7 cellular contexts compared by ENCODE assay signal in the genomic region with DNA sequence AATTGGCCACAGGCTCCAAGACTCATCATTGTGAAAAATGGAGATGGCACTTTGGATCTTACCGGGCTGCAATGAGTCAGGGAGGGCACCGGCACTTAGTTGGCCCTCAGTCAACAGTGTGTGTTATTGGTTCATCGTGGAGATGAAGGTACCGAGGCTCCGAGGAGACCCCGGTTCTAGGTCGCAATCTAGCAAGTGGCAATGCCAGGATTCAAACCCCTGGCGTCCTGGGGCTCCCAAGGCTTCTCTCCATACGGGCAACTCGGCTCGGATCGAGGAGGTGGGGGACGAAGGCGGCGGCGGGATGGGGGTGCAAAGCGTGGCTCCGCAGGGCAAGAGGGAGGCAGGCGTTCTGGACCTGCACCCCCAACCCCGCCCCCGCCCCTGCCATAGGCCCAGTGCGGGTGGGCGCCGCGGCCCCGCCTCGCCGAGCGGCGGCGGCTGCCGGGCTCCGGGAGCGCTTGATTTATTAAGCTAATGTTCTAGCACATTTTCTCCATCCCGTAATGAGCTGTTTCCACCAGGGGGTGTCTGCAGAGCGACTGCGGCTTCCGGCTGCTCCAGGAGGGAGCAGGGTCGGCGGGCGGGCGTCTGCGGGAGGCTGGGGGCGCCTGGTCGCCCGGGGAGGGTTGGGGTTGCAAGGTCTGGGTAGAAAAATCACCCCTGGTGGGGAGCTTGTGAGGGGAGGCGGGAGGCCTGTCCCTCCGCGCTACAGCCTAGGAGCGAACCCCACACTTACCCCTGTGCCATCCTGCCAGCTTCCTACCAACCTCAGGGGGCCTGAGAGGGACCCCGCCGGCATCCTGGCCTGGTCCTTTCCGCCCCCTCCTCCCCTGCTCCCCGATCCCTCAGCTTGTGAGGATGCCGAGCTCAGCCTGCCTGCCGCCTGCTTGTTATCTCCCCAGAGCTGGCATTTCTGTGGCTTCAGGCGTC. TPM values are rescaled to one million over a fixed set of nuclear protein-coding genes. Genes with fewer than 3 reads are reported as not detected.
DNase-seq lines count a peak whose midpoint lies in the region; ATAC-seq and TF ChIP-seq lines count a peak whose summit lies in the region.

No MANE protein-coding gene starts in this region.

- H3K36me3 Mint-ChIP-seq in activated naive CD4-positive, alpha-beta T cell treated with anti-CD3 and anti-CD28 coated beads, Interleukin-2, amount 10 ng/mL, durations not matched to agents 7 days and 5 days: no peaks in the 10 kb centered on the region

- DNase-seq in ELR (ENCODE audit: low read depth) (peak; percentile 68), NCI-H1105 (lab: John Stamatoyannopoulos, UW) (peak; percentile 65), cardiac muscle cell (ENCODE audit: low read depth in 1 of 2, low spot score in 1 of 2) (peak; percentile 65 to 76), trophoblast cell (peak in 1 of 2 donors; percentile 44), NCI-H1048 (lab: John Stamatoyannopoulos, UW) (no peak)
- DNase-seq in activated naive CD4-positive, alpha-beta T cell treated with anti-CD3 and anti-CD28 coated beads, Interleukin-2, amount 10 ng/mL, durations not matched to agents 7 days and 5 days: peak; percentile 70

- peaks cover 78% of the 10 kb centered on the region for H3K27me3 Mint-ChIP-seq in activated naive CD4-positive, alpha-beta T cell treated with anti-CD3 and anti-CD28 coated beads, Interleukin-2, amount 10 ng/mL, durations not matched to agents 7 days and 5 days

- peak overlapping the region; percentile 93 for H4K91ac ChIP-seq in trophoblast cell (ENCODE audit: low read depth, low read length)

- H3K18ac ChIP-seq in trophoblast cell (ENCODE audit: low read length): peak overlapping the region; percentile 59

- peak overlapping the region; percentile 62 for H3K14ac ChIP-seq in trophoblast cell (ENCODE audit: low read length)

- no peak overlapping the region for H3K23ac ChIP-seq in trophoblast cell (ENCODE audit: low read length)

- peak overlapping the region; percentile 24 for H3K4ac ChIP-seq in trophoblast cell (ENCODE audit: low read depth, low read length)

- peak overlapping the region; percentile 25 for H3K4me3 ChIP-seq in cardiac muscle cell
- H3K4me3 ChIP-seq in trophoblast cell (ENCODE audit: low read depth, low read length): no peak overlapping the region

- H2BK120ac ChIP-seq in trophoblast cell (ENCODE audit: insufficient read depth, low read length, poor library complexity): peak overlapping the region; percentile 88

- H3K9me3 ChIP-seq in cardiac muscle cell (ENCODE audit: low read depth) (no peaks in the 10 kb centered on the region), trophoblast cell (ENCODE audit: insufficient read depth, low read depth, low read length) (peaks cover 2% of the 10 kb centered on the region)

- CTCF ChIA-PET in activated naive CD4-positive, alpha-beta T cell treated with anti-CD3 and anti-CD28 coated beads, Interleukin-2, amount 10 ng/mL, durations not matched to agents 7 days and 5 days (lab: Charles Lee): interaction anchor here (0.7 to 1.9 kb wide), 11 partner anchors 10 to 401 kb away, joined by 3 to 14 read pairs (median 3); no protein-coding TSS in a partner anchor

- H4K12ac ChIP-seq in trophoblast cell (ENCODE audit: low read depth, low read length): peak overlapping the region; percentile 16

- H3K79me2 ChIP-seq in trophoblast cell (ENCODE audit: control insufficient read depth, insufficient read depth, low read length, poor library complexity): peaks cover 2% of the 10 kb centered on the region

- peak overlapping the region; percentile 66 for H2AFZ ChIP-seq in trophoblast cell (ENCODE audit: insufficient read depth, low read length, poor library complexity)

- no peak overlapping the region for H3K9ac ChIP-seq in trophoblast cell (ENCODE audit: low read length)

- H2AK5ac ChIP-seq in trophoblast cell (ENCODE audit: low read length): peak overlapping the region; percentile 98

- H3K27ac ChIP-seq in cardiac muscle cell (no peak overlapping the region), trophoblast cell (ENCODE audit: low read depth, low read length) (no peak overlapping the region)

- H2BK12ac ChIP-seq in trophoblast cell (ENCODE audit: low read length): peak overlapping the region; percentile 75

- H3K4me2 ChIP-seq in trophoblast cell (ENCODE audit: low read length): peak overlapping the region; percentile 48

- peak; percentile 50 for TF ChIP-seq CTCF in cardiac muscle cell (IDR thresholded peaks at IDR 0.05; ENCODE audit: low read depth, low read length)

- H3K9me3 Mint-ChIP-seq in activated naive CD4-positive, alpha-beta T cell treated with anti-CD3 and anti-CD28 coated beads, Interleukin-2, amount 10 ng/mL, durations not matched to agents 7 days and 5 days: no peaks in the 10 kb centered on the region

- H2BK5ac ChIP-seq in trophoblast cell (ENCODE audit: low read depth, low read length, poor library complexity): no peak overlapping the region

- H3K36me3 ChIP-seq in cardiac muscle cell (no peaks in the 10 kb centered on the region), trophoblast cell (ENCODE audit: control insufficient read depth in 1 of 2, insufficient read depth in 2 of 2, low read length in 2 of 2) (no peaks in the 10 kb centered on the region)

- peaks cover 41% of the 10 kb centered on the region for H3K79me1 ChIP-seq in trophoblast cell (ENCODE audit: low read length)

- no peak overlapping the region for H3K27ac Mint-ChIP-seq in activated naive CD4-positive, alpha-beta T cell treated with anti-CD3 and anti-CD28 coated beads, Interleukin-2, amount 10 ng/mL, durations not matched to agents 7 days and 5 days

- H3K4me1 ChIP-seq in cardiac muscle cell (ENCODE audit: low read depth) (no peaks in the 10 kb centered on the region), trophoblast cell (ENCODE audit: control insufficient read depth in 1 of 2, insufficient read depth in 2 of 2, low read length in 2 of 2) (peaks cover 36 to 43% of the 10 kb centered on the region in 2 experiments)

- peak overlapping the region; percentile 64 for H3K4me3 Mint-ChIP-seq in activated naive CD4-positive, alpha-beta T cell treated with anti-CD3 and anti-CD28 coated beads, Interleukin-2, amount 10 ng/mL, durations not matched to agents 7 days and 5 days

- ATAC-seq in GM18909 (IDR thresholded peaks at IDR 0.05; ENCODE audit: poor library complexity, unreplicated experiment): no peak

- H3K27me3 ChIP-seq in cardiac muscle cell (no peaks in the 10 kb centered on the region), trophoblast cell (ENCODE audit: insufficient read depth, low read length) (no peaks in the 10 kb centered on the region)

- peak overlapping the region; percentile 76 for H4K8ac ChIP-seq in trophoblast cell (ENCODE audit: low read depth, low read length)

- WGBS in trophoblast cell (ENCODE audit: extremely low coverage, insufficient coverage, insufficient read length): no CpG with 5 or more reads among the region's 57 CpGs

- peaks cover 11% of the 10 kb centered on the region for H3K4me1 Mint-ChIP-seq in activated naive CD4-positive, alpha-beta T cell treated with anti-CD3 and anti-CD28 coated beads, Interleukin-2, amount 10 ng/mL, durations not matched to agents 7 days and 5 days

RNA-seq across cellular contexts. Expression of a gene that starts 48.7 kb away (rescaled TPM):
- 16.9 and 33.4 TPM in 2 replicates for total RNA-seq in cardiac muscle cell
- polyA plus RNA-seq in cardiac muscle cell: 23.8 and 24.2 TPM in 2 replicates
- polyA plus RNA-seq in trophoblast cell (2013): 4.2 and 5.0 TPM in 2 replicates
